Comparison of ENCODE assay signal across 1 cellular context in genomic region chr13:44917589-44918322, GRCh38.
TF ChIP-seq lines count a peak whose summit lies in the region.

No MANE protein-coding gene starts in this region.

TF ChIP-seq in HepG2, 621 proteins besides CTCF, POLR2A, EP300 and RAD21 (continued from another document and continues in another):
- TF ChIP-seq ZNF205 (CRISPR knock-in tag; IDR thresholded peaks at IDR 0.05) (no peak), POGK (CRISPR knock-in tag; conservative IDR thresholded peaks at IDR 0.05) (peak; percentile 64), GRHL1 (CRISPR knock-in tag; conservative IDR thresholded peaks at IDR 0.05) (no peak), ZNF331 (CRISPR knock-in tag; IDR thresholded peaks at IDR 0.05) (peak; percentile 38; the same call in 1 of the 2 replicates), ZNF10 (CRISPR knock-in tag; IDR thresholded peaks at IDR 0.05; ENCODE audit: borderline replicate concordance, low read depth) (no peak), TCF7L2 (IDR thresholded peaks at IDR 0.05; ENCODE audit: low read depth, low read length) (no peak), KAT7 (CRISPR knock-in tag; IDR thresholded peaks at IDR 0.05; ENCODE audit: borderline replicate concordance) (no peak), ZNF383 (CRISPR knock-in tag; IDR thresholded peaks at IDR 0.05; ENCODE audit: borderline replicate concordance) (no peak; the same call in 1 of the 2 replicates), GABPB1 (CRISPR knock-in tag; IDR thresholded peaks at IDR 0.05) (peak; percentile 69), CEBPG (CRISPR knock-in tag; IDR thresholded peaks at IDR 0.05) (no peak), NFYC (CRISPR knock-in tag; IDR thresholded peaks at IDR 0.05) (no peak), ZNF652 (CRISPR knock-in tag; IDR thresholded peaks at IDR 0.05; ENCODE audit: borderline replicate concordance, low read depth) (no peak), TOE1 (CRISPR knock-in tag; IDR thresholded peaks at IDR 0.05) (peak; percentile 82; the same call in 1 of the 2 replicates), ZNF720 (CRISPR knock-in tag; IDR thresholded peaks at IDR 0.05) (no peak), BRCA1 (CRISPR knock-in tag; IDR thresholded peaks at IDR 0.05) (no peak), ZFP36L2 (CRISPR knock-in tag; IDR thresholded peaks at IDR 0.05) (no peak), LBX2 (CRISPR knock-in tag; IDR thresholded peaks at IDR 0.05; ENCODE audit: borderline replicate concordance) (no peak), MYPOP (CRISPR knock-in tag; IDR thresholded peaks at IDR 0.05) (peak; percentile 73; the same call in 1 of the 2 replicates), ZNF543 (CRISPR knock-in tag; IDR thresholded peaks at IDR 0.05) (peak; percentile 73), REXO4 (CRISPR knock-in tag; IDR thresholded peaks at IDR 0.05; ENCODE audit: borderline replicate concordance) (no peak), ZNF292 (CRISPR knock-in tag; IDR thresholded peaks at IDR 0.05; ENCODE audit: borderline replicate concordance, low read depth) (no peak), ZNF329 (CRISPR knock-in tag; IDR thresholded peaks at IDR 0.05; ENCODE audit: low read depth) (no peak), ZFAT (CRISPR knock-in tag; conservative IDR thresholded peaks at IDR 0.05) (no peak), BHLHE40 (IDR thresholded peaks at IDR 0.05; ENCODE audit: low read length) (no peak; the same call in 1 of the 2 replicates), SIX4 (CRISPR knock-in tag; IDR thresholded peaks at IDR 0.05) (peak; percentile 31; the same call in 1 of the 2 replicates), SALL1 (CRISPR knock-in tag; IDR thresholded peaks at IDR 0.05) (peak; percentile 80), YEATS2 (CRISPR knock-in tag; IDR thresholded peaks at IDR 0.05; ENCODE audit: borderline replicate concordance) (peak; percentile 66; the same call in 1 of the 2 replicates), SRSF1 (optimal IDR thresholded peaks at IDR 0.05; ENCODE audit: low read depth, low read length) (no peak), ZNF790 (CRISPR knock-in tag; IDR thresholded peaks at IDR 0.05; ENCODE audit: borderline replicate concordance) (no peak; the same call in 1 of the 2 replicates), ZNF367 (CRISPR knock-in tag; IDR thresholded peaks at IDR 0.05; ENCODE audit: borderline replicate concordance) (no peak), ZFP41 (CRISPR knock-in tag; IDR thresholded peaks at IDR 0.05; ENCODE audit: borderline replicate concordance) (no peak), ZNF7 (CRISPR knock-in tag; IDR thresholded peaks at IDR 0.05) (no peak), HES4 (CRISPR knock-in tag; IDR thresholded peaks at IDR 0.05; ENCODE audit: borderline replicate concordance) (no peak), SNAPC2 (CRISPR knock-in tag; IDR thresholded peaks at IDR 0.05) (peak; percentile 34; the same call in 1 of the 2 replicates), ZUFSP (CRISPR knock-in tag; IDR thresholded peaks at IDR 0.05; ENCODE audit: borderline replicate concordance) (no peak), XBP1 (CRISPR knock-in tag; IDR thresholded peaks at IDR 0.05) (no peak; the same call in 1 of the 2 replicates), MXI1 (IDR thresholded peaks at IDR 0.05; ENCODE audit: borderline replicate concordance, low read depth, low read length) (no peak; the same call in 2 of the 3 replicates), ZFP90 (CRISPR knock-in tag; IDR thresholded peaks at IDR 0.05; ENCODE audit: borderline replicate concordance) (no peak; the same call in 1 of the 2 replicates), IRF9 (CRISPR knock-in tag; IDR thresholded peaks at IDR 0.05; ENCODE audit: borderline replicate concordance) (0 out of 2 replicates have a peak, but pooled peaks have one; percentile 50)
- TF ChIP-seq, protein P1, sequence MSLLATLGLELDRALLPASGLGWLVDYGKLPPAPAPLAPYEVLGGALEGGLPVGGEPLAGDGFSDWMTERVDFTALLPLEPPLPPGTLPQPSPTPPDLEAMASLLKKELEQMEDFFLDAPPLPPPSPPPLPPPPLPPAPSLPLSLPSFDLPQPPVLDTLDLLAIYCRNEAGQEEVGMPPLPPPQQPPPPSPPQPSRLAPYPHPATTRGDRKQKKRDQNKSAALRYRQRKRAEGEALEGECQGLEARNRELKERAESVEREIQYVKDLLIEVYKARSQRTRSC (CRISPR knock-in tag; IDR thresholded peaks at IDR 0.05; ENCODE audit: low read depth), result no peak
- TF ChIP-seq, protein P2, sequence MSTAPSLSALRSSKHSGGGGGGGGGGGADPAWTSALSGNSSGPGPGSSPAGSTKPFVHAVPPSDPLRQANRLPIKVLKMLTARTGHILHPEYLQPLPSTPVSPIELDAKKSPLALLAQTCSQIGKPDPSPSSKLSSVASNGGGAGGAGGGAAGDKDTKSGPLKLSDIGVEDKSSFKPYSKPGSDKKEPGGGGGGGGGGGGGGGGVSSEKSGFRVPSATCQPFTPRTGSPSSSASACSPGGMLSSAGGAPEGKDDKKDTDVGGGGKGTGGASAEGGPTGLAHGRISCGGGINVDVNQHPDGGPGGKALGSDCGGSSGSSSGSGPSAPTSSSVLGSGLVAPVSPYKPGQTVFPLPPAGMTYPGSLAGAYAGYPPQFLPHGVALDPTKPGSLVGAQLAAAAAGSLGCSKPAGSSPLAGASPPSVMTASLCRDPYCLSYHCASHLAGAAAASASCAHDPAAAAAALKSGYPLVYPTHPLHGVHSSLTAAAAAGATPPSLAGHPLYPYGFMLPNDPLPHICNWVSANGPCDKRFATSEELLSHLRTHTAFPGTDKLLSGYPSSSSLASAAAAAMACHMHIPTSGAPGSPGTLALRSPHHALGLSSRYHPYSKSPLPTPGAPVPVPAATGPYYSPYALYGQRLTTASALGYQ (CRISPR knock-in tag; IDR thresholded peaks at IDR 0.05), result peak; percentile 73; the same call in 1 of the 2 replicates
- TF ChIP-seq, protein P3, sequence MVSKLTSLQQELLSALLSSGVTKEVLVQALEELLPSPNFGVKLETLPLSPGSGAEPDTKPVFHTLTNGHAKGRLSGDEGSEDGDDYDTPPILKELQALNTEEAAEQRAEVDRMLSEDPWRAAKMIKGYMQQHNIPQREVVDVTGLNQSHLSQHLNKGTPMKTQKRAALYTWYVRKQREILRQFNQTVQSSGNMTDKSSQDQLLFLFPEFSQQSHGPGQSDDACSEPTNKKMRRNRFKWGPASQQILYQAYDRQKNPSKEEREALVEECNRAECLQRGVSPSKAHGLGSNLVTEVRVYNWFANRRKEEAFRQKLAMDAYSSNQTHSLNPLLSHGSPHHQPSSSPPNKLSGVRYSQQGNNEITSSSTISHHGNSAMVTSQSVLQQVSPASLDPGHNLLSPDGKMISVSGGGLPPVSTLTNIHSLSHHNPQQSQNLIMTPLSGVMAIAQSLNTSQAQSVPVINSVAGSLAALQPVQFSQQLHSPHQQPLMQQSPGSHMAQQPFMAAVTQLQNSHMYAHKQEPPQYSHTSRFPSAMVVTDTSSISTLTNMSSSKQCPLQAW (CRISPR knock-in tag; IDR thresholded peaks at IDR 0.05), result peak; percentile 71; the same call in 1 of the 2 replicates
- TF ChIP-seq, protein P4, sequence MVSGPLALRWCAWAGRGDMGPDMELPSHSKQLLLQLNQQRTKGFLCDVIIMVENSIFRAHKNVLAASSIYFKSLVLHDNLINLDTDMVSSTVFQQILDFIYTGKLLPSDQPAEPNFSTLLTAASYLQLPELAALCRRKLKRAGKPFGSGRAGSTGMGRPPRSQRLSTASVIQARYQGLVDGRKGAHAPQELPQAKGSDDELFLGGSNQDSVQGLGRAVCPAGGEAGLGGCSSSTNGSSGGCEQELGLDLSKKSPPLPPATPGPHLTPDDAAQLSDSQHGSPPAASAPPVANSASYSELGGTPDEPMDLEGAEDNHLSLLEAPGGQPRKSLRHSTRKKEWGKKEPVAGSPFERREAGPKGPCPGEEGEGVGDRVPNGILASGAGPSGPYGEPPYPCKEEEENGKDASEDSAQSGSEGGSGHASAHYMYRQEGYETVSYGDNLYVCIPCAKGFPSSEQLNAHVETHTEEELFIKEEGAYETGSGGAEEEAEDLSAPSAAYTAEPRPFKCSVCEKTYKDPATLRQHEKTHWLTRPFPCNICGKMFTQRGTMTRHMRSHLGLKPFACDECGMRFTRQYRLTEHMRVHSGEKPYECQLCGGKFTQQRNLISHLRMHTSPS (CRISPR knock-in tag; IDR thresholded peaks at IDR 0.05; ENCODE audit: low read depth), result no peak
- TF ChIP-seq, protein P5, sequence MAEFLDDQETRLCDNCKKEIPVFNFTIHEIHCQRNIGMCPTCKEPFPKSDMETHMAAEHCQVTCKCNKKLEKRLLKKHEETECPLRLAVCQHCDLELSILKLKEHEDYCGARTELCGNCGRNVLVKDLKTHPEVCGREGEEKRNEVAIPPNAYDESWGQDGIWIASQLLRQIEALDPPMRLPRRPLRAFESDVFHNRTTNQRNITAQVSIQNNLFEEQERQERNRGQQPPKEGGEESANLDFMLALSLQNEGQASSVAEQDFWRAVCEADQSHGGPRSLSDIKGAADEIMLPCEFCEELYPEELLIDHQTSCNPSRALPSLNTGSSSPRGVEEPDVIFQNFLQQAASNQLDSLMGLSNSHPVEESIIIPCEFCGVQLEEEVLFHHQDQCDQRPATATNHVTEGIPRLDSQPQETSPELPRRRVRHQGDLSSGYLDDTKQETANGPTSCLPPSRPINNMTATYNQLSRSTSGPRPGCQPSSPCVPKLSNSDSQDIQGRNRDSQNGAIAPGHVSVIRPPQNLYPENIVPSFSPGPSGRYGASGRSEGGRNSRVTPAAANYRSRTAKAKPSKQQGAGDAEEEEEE (CRISPR knock-in tag; IDR thresholded peaks at IDR 0.05; ENCODE audit: borderline replicate concordance), result no peak
